29 cellular contexts compared by ENCODE assay signal in genomic region chr7:139089118-139089517, GRCh38. TPM values are rescaled to one million over a fixed set of nuclear protein-coding genes. Genes with fewer than 3 reads are reported as not detected.
A peak's percentile ranks its signal among the peaks of the same experiment; 100 is the strongest.
DNase-seq lines count a peak whose midpoint lies in the region; ATAC-seq and TF ChIP-seq lines count a peak whose summit lies in the region.
"Had no signal": no experiment of that assay in that cellular context is flagged by ENCODE, and none has a peak within 500 bp of the region (broad histone marks: within the 10 kb centered on the region; RNA-seq: fewer than 3 reads in every experiment).

No MANE protein-coding gene starts in this region.

- peaks cover 71% of the 10 kb centered on the region for H3K4me1 Mint-ChIP-seq in T-helper 2 cell treated with Interferon-gamma antibody and Interleukin-4, amounts not matched to agents 5 μg/mL and 100 μg/mL, for 36 hours (ENCODE audit: low read depth)
- H3K4me1 Mint-ChIP-seq in CD4-positive, alpha-beta T cell (ENCODE audit: low read depth), result peaks cover 92% of the 10 kb centered on the region
- peaks cover 87% of the 10 kb centered on the region for H3K4me1 Mint-ChIP-seq in activated T-helper 1 cell treated with anti-CD3 and anti-CD28 coated beads, Interleukin-12 subunit alpha, Interleukin-12 subunit beta, Interleukin-2, Interleukin-4 antibody, amounts not matched to agents 30 ng/mL and 10 ng/mL and 1 ng/mL, durations not matched to agents 14 hours and 24 hours and 36 hours (ENCODE audit: low read depth)
- H3K4me1 Mint-ChIP-seq in memory B cell, result peaks cover 41% of the 10 kb centered on the region

- peak overlapping the region; percentile 60 for H3K4me3 Mint-ChIP-seq in T-helper 2 cell treated with Interferon-gamma antibody and Interleukin-4, amounts not matched to agents 5 μg/mL and 100 μg/mL, for 36 hours
- H3K4me3 Mint-ChIP-seq in CD4-positive, alpha-beta T cell, result peak overlapping the region; percentile 62
- H3K4me3 Mint-ChIP-seq in activated T-helper 1 cell treated with anti-CD3 and anti-CD28 coated beads, Interleukin-12 subunit alpha, Interleukin-12 subunit beta, Interleukin-2, Interleukin-4 antibody, amounts not matched to agents 30 ng/mL and 10 ng/mL and 1 ng/mL, durations not matched to agents 14 hours and 24 hours and 36 hours, result no peak overlapping the region
- H3K4me3 Mint-ChIP-seq in memory B cell, result no peak overlapping the region
- H3K4me3 Mint-ChIP-seq: CD14-positive monocyte; stimulated activated naive B cell treated with anti-CD40 and anti-IgM and Interleukin-4, amounts not matched to agents 10 μg/mL and 1 μg/mL and 100 μg/mL, for 72 hours had no signal

- H3K36me3 Mint-ChIP-seq in T-helper 2 cell treated with Interferon-gamma antibody and Interleukin-4, amounts not matched to agents 5 μg/mL and 100 μg/mL, for 36 hours (ENCODE audit: low read depth), result peaks cover 89% of the 10 kb centered on the region
- H3K36me3 Mint-ChIP-seq in CD4-positive, alpha-beta T cell (ENCODE audit: low read depth), result peaks cover 83% of the 10 kb centered on the region
- peaks cover 66% of the 10 kb centered on the region for H3K36me3 Mint-ChIP-seq in activated T-helper 1 cell treated with anti-CD3 and anti-CD28 coated beads, Interleukin-12 subunit alpha, Interleukin-12 subunit beta, Interleukin-2, Interleukin-4 antibody, amounts not matched to agents 30 ng/mL and 10 ng/mL and 1 ng/mL, durations not matched to agents 14 hours and 24 hours and 36 hours (ENCODE audit: low read depth)
- H3K36me3 Mint-ChIP-seq in memory B cell, result peaks cover 34% of the 10 kb centered on the region

- intact Hi-C loops in CD4-positive, alpha-beta T cell (cut with DNase I, micrococcal nuclease), result no loop called here
- intact Hi-C loops in activated T-helper 1 cell treated with anti-CD3 and anti-CD28 coated beads, Interleukin-12 subunit alpha, Interleukin-12 subunit beta, Interleukin-2, Interleukin-4 antibody, amounts not matched to agents 30 ng/mL and 10 ng/mL and 1 ng/mL, durations not matched to agents 14 hours and 24 hours and 36 hours (cut with micrococcal nuclease), result no loop called here

- peak overlapping the region; percentile 43 for H3K27ac Mint-ChIP-seq in T-helper 2 cell treated with Interferon-gamma antibody and Interleukin-4, amounts not matched to agents 5 μg/mL and 100 μg/mL, for 36 hours
- peak overlapping the region; percentile 74 for H3K27ac Mint-ChIP-seq in CD4-positive, alpha-beta T cell
- peak overlapping the region; percentile 74 for H3K27ac Mint-ChIP-seq in activated T-helper 1 cell treated with anti-CD3 and anti-CD28 coated beads, Interleukin-12 subunit alpha, Interleukin-12 subunit beta, Interleukin-2, Interleukin-4 antibody, amounts not matched to agents 30 ng/mL and 10 ng/mL and 1 ng/mL, durations not matched to agents 14 hours and 24 hours and 36 hours
- peak overlapping the region; percentile 29 for H3K27ac Mint-ChIP-seq in memory B cell
- H3K27ac Mint-ChIP-seq: CD14-positive monocyte; stimulated activated naive B cell treated with anti-CD40 and anti-IgM and Interleukin-4, amounts not matched to agents 10 μg/mL and 1 μg/mL and 100 μg/mL, for 72 hours had no signal

- peaks cover 19% of the 10 kb centered on the region for H3K9me3 Mint-ChIP-seq in T-helper 2 cell treated with Interferon-gamma antibody and Interleukin-4, amounts not matched to agents 5 μg/mL and 100 μg/mL, for 36 hours
- peaks cover 7% of the 10 kb centered on the region for H3K9me3 Mint-ChIP-seq in CD4-positive, alpha-beta T cell
- peaks cover 15% of the 10 kb centered on the region for H3K9me3 Mint-ChIP-seq in activated T-helper 1 cell treated with anti-CD3 and anti-CD28 coated beads, Interleukin-12 subunit alpha, Interleukin-12 subunit beta, Interleukin-2, Interleukin-4 antibody, amounts not matched to agents 30 ng/mL and 10 ng/mL and 1 ng/mL, durations not matched to agents 14 hours and 24 hours and 36 hours
- peaks cover 8% of the 10 kb centered on the region for H3K9me3 Mint-ChIP-seq in memory B cell

- no peaks in the 10 kb centered on the region for H3K27me3 Mint-ChIP-seq in T-helper 2 cell treated with Interferon-gamma antibody and Interleukin-4, amounts not matched to agents 5 μg/mL and 100 μg/mL, for 36 hours (ENCODE audit: low read depth)
- no peaks in the 10 kb centered on the region for H3K27me3 Mint-ChIP-seq in CD4-positive, alpha-beta T cell
- no peaks in the 10 kb centered on the region for H3K27me3 Mint-ChIP-seq in activated T-helper 1 cell treated with anti-CD3 and anti-CD28 coated beads, Interleukin-12 subunit alpha, Interleukin-12 subunit beta, Interleukin-2, Interleukin-4 antibody, amounts not matched to agents 30 ng/mL and 10 ng/mL and 1 ng/mL, durations not matched to agents 14 hours and 24 hours and 36 hours (ENCODE audit: insufficient read depth)
- no peaks in the 10 kb centered on the region for H3K27me3 Mint-ChIP-seq in memory B cell
- H3K27me3 Mint-ChIP-seq: stimulated activated naive B cell treated with anti-CD40 and anti-IgM and Interleukin-4, amounts not matched to agents 10 μg/mL and 1 μg/mL and 100 μg/mL, for 72 hours had no signal

- CTCF ChIA-PET in CD4-positive, alpha-beta T cell (lab: Charles Lee), result interaction anchor here (0.7 to 0.9 kb wide), 2 partner anchors 16 to 72 kb away, joined by 3 to 4 read pairs; no protein-coding TSS in a partner anchor
- CTCF ChIA-PET in GM10248 (lab: Yijun Ruan, JAX), result interaction anchor here (1.3 to 7.1 kb wide), 2 partner anchors 14 to 72 kb away, joined by 3 to 70 read pairs; no protein-coding TSS in a partner anchor

- peaks cover 10% of the 10 kb centered on the region for H3K9me3 ChIP-seq in CD4-positive, alpha-beta T cell (ENCODE audit: control insufficient read depth, low read length)
- H3K9me3 ChIP-seq: ascending aorta, heart left ventricle, lower lobe of right lung, neutrophil, prostate gland had no signal

- no peak for ATAC-seq in CD4-positive, alpha-beta T cell (ENCODE audit: poor library complexity)
- ATAC-seq in memory B cell (ENCODE audit: low read depth) (no peak), GM18511 (IDR thresholded peaks at IDR 0.05; ENCODE audit: unreplicated experiment) (no peak)
- ATAC-seq: esophagus mucosa; foreskin keratinocyte; heart left ventricle; HepG2; lower lobe of right lung; sciatic nerve; stimulated activated naive B cell treated with anti-CD40 and anti-IgM and Interleukin-4, amounts not matched to agents 10 μg/mL and 1 μg/mL and 100 μg/mL, for 72 hours had no signal

- H3K27ac ChIP-seq in CD4-positive, alpha-beta T cell (ENCODE audit: low read depth, low read length), result no peak overlapping the region
- H3K27ac ChIP-seq: ascending aorta, foreskin keratinocyte, heart left ventricle, lower lobe of right lung, neutrophil, prostate gland had no signal

- no peak for TF ChIP-seq CTCF in CD4-positive, alpha-beta T cell (IDR thresholded peaks at IDR 0.05)
- no peak for TF ChIP-seq CTCF in GM10248 (IDR thresholded peaks at IDR 0.05; ENCODE audit: control extremely low read depth, extremely low read depth, low read depth, missing control alignments)

- no peaks in the 10 kb centered on the region for H3K27me3 ChIP-seq in CD4-positive, alpha-beta T cell (ENCODE audit: control insufficient read depth, insufficient read depth, low read length)
- H3K27me3 ChIP-seq: ascending aorta, foreskin keratinocyte, heart left ventricle, neutrophil had no signal

- POLR2A ChIA-PET in CD4-positive, alpha-beta T cell (lab: Charles Lee), result no interaction called here
- POLR2A ChIA-PET in GM10248 (lab: Yijun Ruan, JAX), result interaction anchor here (0.6 kb wide), 1 partner anchor 1454 kb away, joined by 7 read pairs; no protein-coding TSS in a partner anchor

- no peak for DNase-seq in T-helper 2 cell treated with Interferon-gamma antibody and Interleukin-4, amounts not matched to agents 5 μg/mL and 100 μg/mL, for 36 hours (ENCODE audit: low spot score)
- DNase-seq in T-helper 2 cell (no peak), memory B cell (ENCODE audit: low spot score in 2 of 2) (no peak), GM10248 (ENCODE audit: extremely low spot score) (no peak), iPS-NIHi11 (ENCODE audit: low spot score) (no peak)
- no peak for DNase-seq in CD4-positive, alpha-beta T cell
- no peak for DNase-seq in activated T-helper 1 cell treated with anti-CD3 and anti-CD28 coated beads, Interleukin-12 subunit alpha, Interleukin-12 subunit beta, Interleukin-2, Interleukin-4 antibody, amounts not matched to agents 30 ng/mL and 10 ng/mL and 1 ng/mL, durations not matched to agents 14 hours and 24 hours and 36 hours (ENCODE audit: low spot score)
- DNase-seq: 8988T; activated CD4-positive, alpha-beta T cell treated with anti-CD3 and anti-CD28 coated beads, Interleukin-2, amount 50 U/mL, for 1 hour; cortex of kidney; foreskin keratinocyte; heart left ventricle; Kasumi-1; kidney glomerular epithelial cell; lower lobe of right lung; NCI-H1436; NCI-H446; NCI-H82; stimulated activated CD4-positive, alpha-beta T cell treated with anti-CD3 and anti-CD28 coated beads, Interleukin-12 subunit alpha, Interleukin-12 subunit beta, amount 100 ng/mL, for 4 hours; stimulated activated CD4-positive, alpha-beta T cell treated with anti-CD3 and anti-CD28 coated beads, Interleukin-4, amount 100 ng/mL, for 24 hours; stimulated activated naive B cell treated with anti-CD40 and anti-IgM and Interleukin-4, amounts not matched to agents 10 μg/mL and 1 μg/mL and 100 μg/mL, for 72 hours had no signal

RNA-seq across cellular contexts. Expression of gene ZC3HAV1, which starts 20.4 kb away (rescaled TPM):
- 100 to 1,000 TPM; 169 to 178 TPM for total RNA-seq in CD4-positive, alpha-beta T cell
- 89.7 and 90.0 TPM in 2 replicates for total RNA-seq in activated T-helper 1 cell treated with anti-CD3 and anti-CD28 coated beads, Interleukin-12 subunit alpha, Interleukin-12 subunit beta, Interleukin-2, Interleukin-4 antibody, amounts not matched to agents 30 ng/mL and 10 ng/mL and 1 ng/mL, durations not matched to agents 14 hours and 24 hours and 36 hours

RNA-seq across cellular contexts. Expression of gene ZC3HAV1L, which starts 53.3 kb away (rescaled TPM):
- total RNA-seq in CD4-positive, alpha-beta T cell, result under 1 TPM; 0.44 to 0.50 TPM
- total RNA-seq in activated T-helper 1 cell treated with anti-CD3 and anti-CD28 coated beads, Interleukin-12 subunit alpha, Interleukin-12 subunit beta, Interleukin-2, Interleukin-4 antibody, amounts not matched to agents 30 ng/mL and 10 ng/mL and 1 ng/mL, durations not matched to agents 14 hours and 24 hours and 36 hours, result 29.6 and 31.5 TPM in 2 replicates

Comparison
In these comparisons a context has a peak if more than half of its experiments do, and no peak if none do; other contexts are left out.
1. H3K4me3 Mint-ChIP-seq: peak in T-helper 2 cell treated with Interferon-gamma antibody and Interleukin-4, amounts not matched to agents 5 μg/mL and 100 μg/mL, for 36 hours (single experiment) and CD4-positive, alpha-beta T cell (single experiment); none in activated T-helper 1 cell treated with anti-CD3 and anti-CD28 coated beads, Interleukin-12 subunit alpha, Interleukin-12 subunit beta, Interleukin-2, Interleukin-4 antibody, amounts not matched to agents 30 ng/mL and 10 ng/mL and 1 ng/mL, durations not matched to agents 14 hours and 24 hours and 36 hours (single experiment) and memory B cell (single experiment).
2. RNA of gene ZC3HAV1L, which starts 53.3 kb away (total RNA-seq): 29.6 to 31.5 TPM in activated T-helper 1 cell treated with anti-CD3 and anti-CD28 coated beads, Interleukin-12 subunit alpha, Interleukin-12 subunit beta, Interleukin-2, Interleukin-4 antibody, amounts not matched to agents 30 ng/mL and 10 ng/mL and 1 ng/mL, durations not matched to agents 14 hours and 24 hours and 36 hours; 0.44 to 0.50 TPM in CD4-positive, alpha-beta T cell; every median in the first group is over 10 times any median in the second.
3. Peak in every context shown above with its lines, with median percentiles within 50 percentile points of each other: H3K27ac Mint-ChIP-seq.